ENCODE assay signal across 5 cellular contexts in the genomic region with DNA sequence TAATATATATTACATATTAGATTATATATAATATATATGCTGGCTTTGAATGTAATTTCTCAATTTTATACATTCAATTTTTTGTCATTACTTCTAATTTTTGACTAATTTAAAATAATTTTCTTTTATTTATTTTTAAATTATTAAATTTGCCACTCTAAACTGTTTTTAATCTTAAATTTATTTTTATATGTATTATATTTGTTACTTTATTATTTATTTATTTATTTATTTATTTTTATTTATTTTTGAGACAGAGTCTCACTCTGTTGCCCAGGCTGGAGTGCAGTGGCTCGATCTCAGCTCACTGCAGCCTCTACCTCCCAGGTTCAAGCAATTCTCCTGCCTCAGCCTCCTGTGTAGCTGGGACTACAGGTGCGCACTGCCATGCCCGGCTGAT.
DNase-seq lines count a peak whose midpoint lies in the region; ATAC-seq, FAIRE-seq and TF ChIP-seq lines count a peak whose summit lies in the region.
"Not testable (repeated sequence)": the region's sequence is repeated elsewhere in the genome, so short reads cannot be mapped to it uniquely, and the experiment has no call there.

No MANE protein-coding gene starts in this region.

- not testable (repeated sequence) for H3K27me3 ChIP-seq in pancreas

- not testable (repeated sequence) for ATAC-seq in pancreas

- peak; percentile 78 for FAIRE-seq in G401.6 (lab: Jason Lieb, UNC)
- FAIRE-seq in TTC549 (lab: Jason Lieb, UNC) = peak; percentile 72
- FAIRE-seq in colon (lab: Jason Lieb, UNC) = peak; percentile 80
- FAIRE-seq in frontal cortex (lab: Jason Lieb, UNC) = peak; percentile 91
- FAIRE-seq in pancreas (lab: Jason Lieb, UNC) = peak; percentile 86

- not testable (repeated sequence) for TF ChIP-seq CTCF in pancreas (IDR thresholded peaks at IDR 0.05)

- H3K4me1 ChIP-seq in pancreas = not testable (repeated sequence)

- H3K27ac ChIP-seq in pancreas = not testable (repeated sequence)

- not testable (repeated sequence) for H3K9me3 ChIP-seq in pancreas

- intact Hi-C loops in pancreas (cut with DNase I) = not testable (repeated sequence)

- 71 to 83% methylated on average over 3 of the region's 3 CpGs for WGBS in pancreas, 2 donors

- DNase-seq in frontal cortex (ENCODE audit: low spot score in 2 of 2); pancreas: not testable (repeated sequence)

- H3K36me3 ChIP-seq in pancreas = not testable (repeated sequence)

- H3K4me3 ChIP-seq in pancreas = not testable (repeated sequence)
